Comparison of ENCODE assay signal across 1 cellular context in the genomic region with DNA sequence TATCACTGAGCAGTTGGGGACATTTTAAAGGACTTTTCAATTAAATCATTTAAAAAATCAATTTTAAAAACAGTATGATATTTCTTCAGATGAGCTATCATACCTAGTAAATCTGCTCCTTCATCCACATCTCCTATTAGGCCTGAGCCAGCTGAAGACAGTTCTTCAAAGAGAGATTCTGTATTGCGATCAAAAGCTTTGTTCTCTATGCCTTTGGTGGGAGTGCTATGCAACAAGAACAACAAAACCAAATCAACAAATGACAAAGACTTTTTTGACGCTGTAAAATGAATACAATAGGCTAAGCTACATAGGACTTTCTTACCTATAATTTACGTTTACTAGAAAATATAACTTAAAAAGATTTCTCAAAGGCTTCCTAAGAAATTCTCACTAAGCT.
TF ChIP-seq lines count a peak whose summit lies in the region.

No MANE protein-coding gene starts in this region.

TF ChIP-seq in GM12878, 131 proteins besides CTCF, POLR2A, EP300 and RAD21 (continued from another document):
- no peak for TF ChIP-seq PBX3 (IDR thresholded peaks at IDR 0.05; ENCODE audit: insufficient replicate concordance, low read depth, low read length)
- no peak for TF ChIP-seq MYC (IDR thresholded peaks at IDR 0.05; ENCODE audit: insufficient read depth, insufficient read length, insufficient replicate concordance, low read length, severe bottlenecking)
- TF ChIP-seq NBN (IDR thresholded peaks at IDR 0.05): no peak
- no peak for TF ChIP-seq BMI1 (IDR thresholded peaks at IDR 0.05; ENCODE audit: borderline replicate concordance)
- no peak for TF ChIP-seq ZZZ3 (IDR thresholded peaks at IDR 0.05; ENCODE audit: control insufficient read depth, insufficient read length, low read depth)
TF ChIP-seq in GM12878: peak in this region for 0.
